1 cellular context compared by ENCODE assay signal in the genomic region with DNA sequence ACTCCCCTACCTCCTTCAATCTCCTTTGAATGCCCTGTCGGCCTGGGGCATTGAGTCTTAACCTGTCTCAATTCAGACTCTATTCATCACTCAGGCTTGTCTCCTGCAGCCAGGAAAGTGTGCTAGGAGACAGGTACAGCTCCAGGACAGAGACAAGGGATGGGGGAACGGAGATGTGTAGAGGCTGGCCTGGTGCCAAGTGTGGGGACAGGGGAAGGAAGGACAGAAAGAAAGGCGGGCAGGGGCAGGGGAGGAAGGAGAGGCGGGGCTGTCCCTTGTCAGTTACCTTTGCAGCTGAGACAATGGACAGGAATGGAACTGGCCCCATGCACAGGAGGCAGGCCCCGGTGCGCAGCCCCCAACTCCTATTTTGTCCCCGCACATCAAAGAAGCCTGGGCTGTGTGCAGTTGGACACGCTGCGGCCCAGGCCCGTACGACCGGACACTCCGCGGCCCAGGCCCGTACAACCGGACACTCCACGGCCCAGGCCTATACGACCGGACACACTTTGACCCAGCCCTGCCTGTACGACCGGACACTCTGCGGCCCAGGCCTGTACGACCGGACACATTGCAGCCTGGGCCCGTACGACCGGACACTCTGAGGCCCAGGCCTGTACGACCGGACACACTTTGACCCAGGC.
TF ChIP-seq lines count a peak whose summit lies in the region.

No MANE protein-coding gene starts in this region.

TF ChIP-seq in H1, 55 proteins besides CTCF, POLR2A, EP300 and RAD21:
- no peak for TF ChIP-seq ASH2L (IDR thresholded peaks at IDR 0.05; ENCODE audit: low read length)
- TF ChIP-seq JUN (IDR thresholded peaks at IDR 0.05; ENCODE audit: low read depth, low read length), result no peak
- no peak for TF ChIP-seq KDM1A (IDR thresholded peaks at IDR 0.05; ENCODE audit: borderline replicate concordance, low read length)
- no peak for TF ChIP-seq CTBP2 (IDR thresholded peaks at IDR 0.05; ENCODE audit: borderline replicate concordance, insufficient read depth, insufficient read length, low read length)
- no peak for TF ChIP-seq CBX8 (IDR thresholded peaks at IDR 0.05; ENCODE audit: borderline replicate concordance, low read depth, low read length)
- TF ChIP-seq RXRA (IDR thresholded peaks at IDR 0.05; ENCODE audit: insufficient read depth, low read depth, low read length), result no peak
